ENCODE assay signal across 16 cellular contexts in the genomic region with DNA sequence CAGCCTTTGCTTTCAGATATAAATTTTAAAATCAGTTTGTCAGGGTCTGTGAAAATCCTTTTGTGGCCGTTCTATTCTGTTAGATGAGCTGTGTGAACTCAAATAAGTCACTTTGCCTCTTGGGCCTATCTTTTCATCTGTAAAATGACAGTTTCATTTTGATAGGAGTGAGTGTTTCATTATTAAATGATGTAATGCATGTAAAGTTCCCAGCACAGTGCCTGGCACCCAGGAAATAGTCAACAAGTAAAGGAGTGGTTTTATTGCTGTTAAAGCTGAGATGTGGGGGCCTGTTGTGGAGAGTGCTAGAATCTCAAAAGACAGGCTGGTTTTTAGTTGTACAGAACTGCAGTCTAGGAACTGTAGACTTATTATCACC.
DNase-seq lines count a peak whose midpoint lies in the region; ATAC-seq and TF ChIP-seq lines count a peak whose summit lies in the region.
"Had no signal": no experiment of that assay in that cellular context is flagged by ENCODE, and none has a peak within 500 bp of the region (broad histone marks: within the 10 kb centered on the region; RNA-seq: fewer than 3 reads in every experiment).

No MANE protein-coding gene starts in this region.

- intact Hi-C loops in activated CD4-positive, alpha-beta T cell treated with anti-CD3 and anti-CD28 coated beads for 36 hours (cut with DNase I, micrococcal nuclease), result loop anchor here (1.0 kb wide), 2 partner anchors 17 to 58 kb away; no protein-coding TSS in a partner anchor
- intact Hi-C loops in naive thymus-derived CD4-positive, alpha-beta T cell (cut with micrococcal nuclease), result loop anchor here in 1 of 2 donors (10.0 kb wide), 1 partner anchor 301 kb away; no protein-coding TSS in a partner anchor
- intact Hi-C loops in posterior cingulate gyrus (cut with DNase I), result no loop called here

- TF ChIP-seq CTCF in gastroesophageal sphincter (IDR thresholded peaks at IDR 0.05), result no peak

- CTCF ChIA-PET in activated CD4-positive, alpha-beta T cell treated with anti-CD3 and anti-CD28 coated beads for 36 hours (lab: Charles Lee), result interaction anchor here (0.7 to 1.6 kb wide), 6 partner anchors 8 to 233 kb away, joined by 3 to 4 read pairs (median 3); no protein-coding TSS in a partner anchor
- CTCF ChIA-PET in naive thymus-derived CD4-positive, alpha-beta T cell (lab: Charles Lee), result interaction anchor here (1.0 to 2.8 kb wide), 3 partner anchors 8 to 58 kb away, joined by 3 to 11 read pairs (median 10); no protein-coding TSS in a partner anchor

- H3K27ac Mint-ChIP-seq in activated CD4-positive, alpha-beta T cell treated with anti-CD3 and anti-CD28 coated beads for 36 hours, result peak overlapping the region; percentile 93
- H3K27ac Mint-ChIP-seq in T-helper 17 cell, result peak overlapping the region; percentile 97
- H3K27ac Mint-ChIP-seq in naive thymus-derived CD4-positive, alpha-beta T cell, result peak overlapping the region; percentile 88 to 98 (median 95)
- H3K27ac Mint-ChIP-seq: H9, IgD-negative memory B cell had no signal

- ATAC-seq in activated CD4-positive, alpha-beta T cell treated with anti-CD3 and anti-CD28 coated beads for 36 hours, result peak; percentile 88
- ATAC-seq in GM21360 (IDR thresholded peaks at IDR 0.05; ENCODE audit: unreplicated experiment), result peak; percentile 50
- peak; percentile 74 for ATAC-seq in T-helper 17 cell
- peak; percentile 72 for ATAC-seq in naive thymus-derived CD4-positive, alpha-beta T cell
- no peak for ATAC-seq in gastroesophageal sphincter

- peak overlapping the region; percentile 51 for H3K4me3 ChIP-seq in naive thymus-derived CD4-positive, alpha-beta T cell (ENCODE audit: low read length)
- no peak overlapping the region for H3K4me3 ChIP-seq in gastroesophageal sphincter
- H3K4me3 ChIP-seq: colonic mucosa, lung had no signal

- H3K27me3 ChIP-seq in naive thymus-derived CD4-positive, alpha-beta T cell (ENCODE audit: control insufficient read depth in 2 of 2, insufficient read depth in 2 of 2, low read length in 2 of 2), result no peaks in the 10 kb centered on the region
- H3K27me3 ChIP-seq in gastroesophageal sphincter, result no peaks in the 10 kb centered on the region
- H3K27me3 ChIP-seq: colonic mucosa, neutrophil had no signal

- POLR2A ChIA-PET in activated CD4-positive, alpha-beta T cell treated with anti-CD3 and anti-CD28 coated beads for 36 hours (lab: Charles Lee), result interaction anchor here (0.8 to 2.4 kb wide), 2 partner anchors 13 to 17 kb away, joined by 7 read pairs; no protein-coding TSS in a partner anchor
- POLR2A ChIA-PET in naive thymus-derived CD4-positive, alpha-beta T cell (lab: Charles Lee), result interaction anchor here (0.5 to 2.0 kb wide), 5 partner anchors 7 to 20 kb away, joined by 4 to 7 read pairs (median 5); no protein-coding TSS in a partner anchor

- peaks cover 3% of the 10 kb centered on the region for H3K9me3 Mint-ChIP-seq in activated CD4-positive, alpha-beta T cell treated with anti-CD3 and anti-CD28 coated beads for 36 hours (ENCODE audit: low read depth)
- peaks cover 0 to 6% (median 2%) of the 10 kb centered on the region in 11 donors for H3K9me3 Mint-ChIP-seq in naive thymus-derived CD4-positive, alpha-beta T cell
- H3K9me3 Mint-ChIP-seq: H9 had no signal

- TF ChIP-seq EP300 in gastroesophageal sphincter (IDR thresholded peaks at IDR 0.05), result no peak

- peaks cover 4% of the 10 kb centered on the region for H3K36me3 Mint-ChIP-seq in activated CD4-positive, alpha-beta T cell treated with anti-CD3 and anti-CD28 coated beads for 36 hours (ENCODE audit: low read depth)
- H3K36me3 Mint-ChIP-seq in T-helper 17 cell (ENCODE audit: low read depth), result no peaks in the 10 kb centered on the region
- H3K36me3 Mint-ChIP-seq in naive thymus-derived CD4-positive, alpha-beta T cell, result peaks cover 0 to 12% (median 5%) of the 10 kb centered on the region in 5 donors

- peak overlapping the region; percentile 55 for H3K4me3 Mint-ChIP-seq in activated CD4-positive, alpha-beta T cell treated with anti-CD3 and anti-CD28 coated beads for 36 hours
- H3K4me3 Mint-ChIP-seq in T-helper 17 cell, result peak overlapping the region; percentile 85
- H3K4me3 Mint-ChIP-seq in naive thymus-derived CD4-positive, alpha-beta T cell, result peak overlapping the region; percentile 1 to 85 (median 78)
- H3K4me3 Mint-ChIP-seq: H9, IgD-negative memory B cell had no signal

- no peak for TF ChIP-seq POLR2A in gastroesophageal sphincter (IDR thresholded peaks at IDR 0.05)

- peak; percentile 51 for DNase-seq in activated CD4-positive, alpha-beta T cell treated with anti-CD3 and anti-CD28 coated beads for 36 hours
- no peak for DNase-seq in activated CD4-positive, alpha-beta T cell treated with anti-CD3 and anti-CD28 coated beads, Interleukin-2, amount 50 U/mL, for 48 hours
- DNase-seq in T-helper 17 cell (no peak), posterior cingulate gyrus (no peak), substantia nigra (lab: John Stamatoyannopoulos, UW) (no peak)
- DNase-seq in naive thymus-derived CD4-positive, alpha-beta T cell, result peak in 6 of 9 donors; percentile 8 to 41 (median 22)
- DNase-seq: colonic mucosa, H9, NCI-H1436 treated with DMSO at 0.1 percent for 48 hours, NCI-H524 treated with DMSO at 0.1 percent for 48 hours, trophoblast cell had no signal

- H3K36me3 ChIP-seq in naive thymus-derived CD4-positive, alpha-beta T cell (ENCODE audit: control insufficient read depth in 2 of 3, insufficient read depth in 3 of 3, low read length in 3 of 3), result no peaks in the 10 kb centered on the region
- H3K36me3 ChIP-seq in gastroesophageal sphincter, result no peaks in the 10 kb centered on the region
- H3K36me3 ChIP-seq: colonic mucosa, neutrophil had no signal

- H3K4me1 Mint-ChIP-seq in activated CD4-positive, alpha-beta T cell treated with anti-CD3 and anti-CD28 coated beads for 36 hours, result peaks cover 58% of the 10 kb centered on the region
- H3K4me1 Mint-ChIP-seq in T-helper 17 cell, result peaks cover 28% of the 10 kb centered on the region
- H3K4me1 Mint-ChIP-seq in naive thymus-derived CD4-positive, alpha-beta T cell, result peaks cover 31 to 97% (median 67%) of the 10 kb centered on the region in 7 donors

- H3K9me3 ChIP-seq in T-helper 17 cell (ENCODE audit: control insufficient read depth, low read length, poor library complexity, severe bottlenecking) (no peaks in the 10 kb centered on the region), gastroesophageal sphincter (no peaks in the 10 kb centered on the region)
- peaks cover 0 to 3% (median 0%) of the 10 kb centered on the region in 3 experiments for H3K9me3 ChIP-seq in naive thymus-derived CD4-positive, alpha-beta T cell (ENCODE audit: control insufficient read depth in 2 of 3, low read length in 3 of 3)
- H3K9me3 ChIP-seq: colonic mucosa, neutrophil had no signal

- peak overlapping the region; percentile 73 for H3K27ac ChIP-seq in naive thymus-derived CD4-positive, alpha-beta T cell (ENCODE audit: low read depth, low read length)
- H3K27ac ChIP-seq in substantia nigra (ENCODE audit: low read depth, low read length, poor library complexity, severe bottlenecking) (no peak overlapping the region), gastroesophageal sphincter (no peak overlapping the region)
- H3K27ac ChIP-seq: colonic mucosa, neutrophil had no signal

- peaks cover 15 to 53% of the 10 kb centered on the region in 2 donors for H3K4me1 ChIP-seq in naive thymus-derived CD4-positive, alpha-beta T cell (ENCODE audit: control insufficient read depth in 2 of 2, insufficient read depth in 2 of 2, low read length in 2 of 2)
- H3K4me1 ChIP-seq in gastroesophageal sphincter, result no peaks in the 10 kb centered on the region
- H3K4me1 ChIP-seq: colonic mucosa had no signal

- H3K27me3 Mint-ChIP-seq in activated CD4-positive, alpha-beta T cell treated with anti-CD3 and anti-CD28 coated beads for 36 hours, result no peaks in the 10 kb centered on the region
- no peaks in the 10 kb centered on the region for H3K27me3 Mint-ChIP-seq in T-helper 17 cell
- H3K27me3 Mint-ChIP-seq in naive thymus-derived CD4-positive, alpha-beta T cell, result no peaks in the 10 kb centered on the region
- H3K27me3 Mint-ChIP-seq: IgD-negative memory B cell had no signal

- 56 to 86% methylated on average over 1 of the region's 1 CpG for WGBS in gastroesophageal sphincter (ENCODE audit: low coverage in 1 of 2), 2 donors

Comparison
In these comparisons a context has a peak if more than half of its experiments do, and no peak if none do; other contexts are left out.
1. DNase-seq: peak in activated CD4-positive, alpha-beta T cell treated with anti-CD3 and anti-CD28 coated beads for 36 hours (single experiment) and naive thymus-derived CD4-positive, alpha-beta T cell (6 of 9); none in activated CD4-positive, alpha-beta T cell treated with anti-CD3 and anti-CD28 coated beads, Interleukin-2, amount 50 U/mL, for 48 hours (0 of 2), T-helper 17 cell (0 of 3), posterior cingulate gyrus (0 of 10) and substantia nigra (0 of 49).
2. Peak in every context shown above with its lines, with median percentiles within 50 percentile points of each other: H3K27ac Mint-ChIP-seq and H3K4me3 Mint-ChIP-seq.